ENCODE assay signal across 27 cellular contexts in the genomic region with DNA sequence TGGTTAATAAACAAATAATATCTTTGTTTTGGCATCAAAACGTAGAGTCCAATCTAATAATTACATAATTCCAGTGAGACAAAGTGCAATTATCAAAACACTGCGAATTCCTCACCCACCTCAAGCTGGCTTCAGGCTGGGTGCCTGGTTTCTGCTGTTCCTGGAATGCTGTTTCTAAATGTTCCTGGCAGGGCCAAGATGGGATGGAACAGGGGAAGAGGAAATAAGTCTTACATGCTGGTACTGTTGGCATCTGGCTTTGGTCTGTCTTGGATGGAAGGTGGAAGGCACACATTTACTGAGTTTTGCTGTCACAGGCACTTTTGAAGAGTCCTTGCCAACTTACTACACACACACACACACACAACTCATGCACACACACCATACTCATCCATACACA.
DNase-seq lines count a peak whose midpoint lies in the region; ATAC-seq, FAIRE-seq and TF ChIP-seq lines count a peak whose summit lies in the region.
"Had no signal": no experiment of that assay in that cellular context is flagged by ENCODE, and none has a peak within 500 bp of the region (broad histone marks: within the 10 kb centered on the region; RNA-seq: fewer than 3 reads in every experiment).

No MANE protein-coding gene starts in this region.

- TF ChIP-seq EP300 in H1 (IDR thresholded peaks at IDR 0.05; ENCODE audit: borderline replicate concordance in 1 of 2, low read depth in 2 of 2, low read length in 2 of 2): no peak

- H3K4ac ChIP-seq in H1 (replicated peaks; ENCODE audit: insufficient read length, low read depth, low read length): peak overlapping the region; percentile 40

- H3K4me1 ChIP-seq in H1 (replicated peaks in 1 of 4; ENCODE audit: control insufficient read depth in 3 of 4, insufficient read depth in 4 of 4, low read length in 3 of 4): peaks cover 0 to 3% (median 1%) of the 10 kb centered on the region in 4 experiments; a peak in 2 of 7 replicates
- H3K4me1 ChIP-seq: SJCRH30 had no signal

- H3K4me2 ChIP-seq in H1 (ENCODE audit: insufficient read depth in 1 of 2, low read depth in 2 of 2, low read length in 2 of 2): no peak overlapping the region

- H3K9ac ChIP-seq in H1 (replicated peaks in 1 of 4; ENCODE audit: extremely low read depth in 1 of 4, low read depth in 3 of 4, low read length in 3 of 4): no peak overlapping the region

- H3K27ac ChIP-seq in H1 (ENCODE audit: low read depth, low read length): no peak overlapping the region
- H3K27ac ChIP-seq: SJCRH30 had no signal

- H3K36me3 ChIP-seq in H1 (ENCODE audit: control insufficient read depth in 2 of 4, insufficient read depth in 4 of 4, low read length in 3 of 4): no peaks in the 10 kb centered on the region; a peak in 1 of 8 replicates
- H3K36me3 ChIP-seq: SJCRH30 had no signal

- no peak overlapping the region for H2BK120ac ChIP-seq in H1 (replicated peaks; ENCODE audit: low read depth, low read length)

- no peak overlapping the region for H4K5ac ChIP-seq in H1 (ENCODE audit: insufficient read length, low read depth, low read length)

- no peak for FAIRE-seq in H1 (lab: Jason Lieb, UNC)
- FAIRE-seq: HepG2 had no signal

- CTCF ChIA-PET in H1 (lab: Charles Lee; ENCODE audit: partially characterized antibody): interaction anchor here (1.0 kb wide), 1 partner anchor 14 kb away, joined by 3 read pairs; no protein-coding TSS in a partner anchor

- H3K9me3 ChIP-seq in H1 (ENCODE audit: insufficient read depth in 2 of 2, low read depth in 1 of 2, low read length in 1 of 2): peaks cover 3 to 14% of the 10 kb centered on the region in 2 experiments; a peak in 3 of 4 replicates
- H3K9me3 ChIP-seq: SJCRH30 had no signal

- no peak overlapping the region for H2BK5ac ChIP-seq in H1 (ENCODE audit: low read depth, low read length)

- no peak overlapping the region for H3K56ac ChIP-seq in H1 (replicated peaks; ENCODE audit: insufficient read length, low read depth, low read length)

- H3K27me3 ChIP-seq in H1 (replicated peaks in 1 of 4; ENCODE audit: control insufficient read depth in 3 of 4, extremely low read depth in 1 of 4, insufficient read depth in 3 of 4, low read length in 3 of 4): no peaks in the 10 kb centered on the region

- peaks cover 19% of the 10 kb centered on the region; the same call in 1 of the 2 replicates for H3K23me2 ChIP-seq in H1 (ENCODE audit: low read depth, low read length)

- H3K4me3 ChIP-seq in H1 (ENCODE audit: extremely low read depth in 1 of 4, insufficient read depth in 2 of 4, low read depth in 3 of 4, low read length in 4 of 4): no peak overlapping the region
- H3K4me3 ChIP-seq: SJCRH30 had no signal

- no peak overlapping the region for H2AFZ ChIP-seq in H1 (ENCODE audit: low read length)

- no peak for TF ChIP-seq CTCF in H1 (IDR thresholded peaks at IDR 0.05; ENCODE audit: control extremely low read depth in 1 of 3, insufficient read depth in 1 of 3, low read depth in 1 of 3, low read length in 3 of 3)

- 94% methylated on average over 2 of the region's 2 CpGs; no CpG with 5 or more reads in 1 of the 2 experiments for WGBS in H1 (ENCODE audit: extremely low coverage in 1 of 2, insufficient coverage in 1 of 2, insufficient read length in 1 of 2, insufficient replicate concordance in 2 of 2, low coverage in 1 of 2, low lambda C conversion rate in 2 of 2, missing lambda C conversion rate in 1 of 2), 2 experiments

- H4K20me1 ChIP-seq in H1 (replicated peaks in 1 of 2; ENCODE audit: control insufficient read depth in 1 of 2, insufficient read depth in 2 of 2, low read length in 2 of 2): peaks cover 0 to 2% of the 10 kb centered on the region in 2 experiments

- TF ChIP-seq RAD21 in H1 (IDR thresholded peaks at IDR 0.05 in 1 of 2, conservative IDR thresholded peaks at IDR 0.05 in 1 of 2; ENCODE audit: low read depth in 2 of 2, low read length in 2 of 2): no peak

- no peak overlapping the region for H4K8ac ChIP-seq in H1 (ENCODE audit: extremely low read depth, insufficient read depth, low read length)

- ATAC-seq in esophagus mucosa: no peak
- ATAC-seq: HCT116, HepG2, PC-3, Right ventricle myocardium inferior, SK-N-SH treated with all-trans-retinoic acid at 6 μM for 48 hours had no signal

- H3K14ac ChIP-seq in H1 (ENCODE audit: insufficient read length): no peak overlapping the region

- H2BK20ac ChIP-seq in H1 (ENCODE audit: low read length): no peak overlapping the region

- H3K18ac ChIP-seq in H1 (ENCODE audit: extremely low read depth, low read length): no peak overlapping the region

- TF ChIP-seq POLR2A in H1 (IDR thresholded peaks at IDR 0.05; ENCODE audit: control extremely low read depth in 1 of 2, low read depth in 2 of 2, low read length in 2 of 2): no peak

- no peak overlapping the region for H3K23ac ChIP-seq in H1 (ENCODE audit: insufficient read length)

- DNase-seq in Ammon's horn (ENCODE audit: low spot score) (peak; percentile 62), astrocyte of the hippocampus (ENCODE audit: low read depth, low spot score) (peak; percentile 1), H1 (ENCODE audit: low read depth in 1 of 2, low spot score in 2 of 2) (no peak), midbrain (lab: John Stamatoyannopoulos, UW) (peak; percentile 57), DMS 273 treated with DMSO at 0.1 percent for 48 hours (lab: John Stamatoyannopoulos, UW) (no peak), MV-4-11 (lab: John Stamatoyannopoulos, UW) (no peak), HCEC 1CT (no peak)
- DNase-seq: 8988T; ACHN; Calu3; DMS153; DND-41; GOT3; Karpas-422; NCI-H1105; NCI-H1436 treated with DMSO at 0.1 percent for 48 hours; NCI-H187 treated with DMSO at 0.1 percent for 48 hours; NCI-H446; NCI-H82; NK-92 treated with Interleukin-12 subunit alpha and Interleukin-12 subunit beta, amount 100 ng/mL, for 24 hours; PC-3; SJCRH30 had no signal

- no peak overlapping the region for H2BK15ac ChIP-seq in H1 (ENCODE audit: low read length)

- no peak overlapping the region for H2BK12ac ChIP-seq in H1 (ENCODE audit: low read depth, low read length)

- POLR2A ChIA-PET in H1 (lab: Charles Lee; ENCODE audit: partially characterized antibody): no interaction called here

- no peak overlapping the region for H4K91ac ChIP-seq in H1 (replicated peaks; ENCODE audit: insufficient read length, low read length)

- no peak overlapping the region for H2AK5ac ChIP-seq in H1 (ENCODE audit: low read depth, low read length)

- no peaks in the 10 kb centered on the region for H3K79me1 ChIP-seq in H1 (ENCODE audit: low read depth, low read length)

- no peaks in the 10 kb centered on the region for H3K79me2 ChIP-seq in H1 (ENCODE audit: control insufficient read depth in 1 of 2, insufficient read depth in 2 of 2, low read length in 2 of 2)

TF ChIP-seq in H1, 55 proteins besides CTCF, POLR2A, EP300 and RAD21:
- TF ChIP-seq USF2 (IDR thresholded peaks at IDR 0.05; ENCODE audit: low read length): no peak
- TF ChIP-seq SAP30 (IDR thresholded peaks at IDR 0.05; ENCODE audit: insufficient read depth, insufficient replicate concordance, low read length): no peak
- TF ChIP-seq CEBPB (IDR thresholded peaks at IDR 0.05; ENCODE audit: low read depth, low read length): no peak
TF ChIP-seq in H1: peak in this region for 0.

Comparison
In these comparisons a context has a peak if more than half of its experiments do, and no peak if none do; other contexts are left out.
1. DNase-seq: peak in Ammon's horn (single experiment), astrocyte of the hippocampus (single experiment) and midbrain (single experiment); none in H1 (0 of 2), DMS 273 treated with DMSO at 0.1 percent for 48 hours (single experiment), MV-4-11 (single experiment) and HCEC 1CT (single experiment).